Comparison of ENCODE assay signal across 8 cellular contexts in genomic region chr10:113853577-113854018, GRCh38. TPM values are rescaled to one million over a fixed set of nuclear protein-coding genes. Genes with fewer than 3 reads are reported as not detected.
DNase-seq lines count a peak whose midpoint lies in the region; ATAC-seq and TF ChIP-seq lines count a peak whose summit lies in the region.

No MANE protein-coding gene starts in this region.

- H3K27me3 Mint-ChIP-seq in CD4-positive, alpha-beta T cell, result no peaks in the 10 kb centered on the region
- H3K27me3 Mint-ChIP-seq in dendritic cell treated with granulocyte-macrophage colony-stimulating factor and Interleukin-4, amounts not matched to agents 40 ng/mL and 50 ng/mL, for 4 days, result no peaks in the 10 kb centered on the region

- H3K27me3 ChIP-seq in CD4-positive, alpha-beta T cell (ENCODE audit: control insufficient read depth, insufficient read depth, low read length), result no peaks in the 10 kb centered on the region
- no peaks in the 10 kb centered on the region for H3K27me3 ChIP-seq in MM.1S (replicated peaks; ENCODE audit: insufficient read depth, low read length)
- H3K27me3 ChIP-seq in muscle layer of colon (ENCODE audit: control insufficient read depth in 1 of 2, insufficient read depth in 2 of 2, low read length in 2 of 2), result no peaks in the 10 kb centered on the region

- H3K9me3 Mint-ChIP-seq in CD4-positive, alpha-beta T cell, result no peaks in the 10 kb centered on the region
- H3K9me3 Mint-ChIP-seq in dendritic cell treated with granulocyte-macrophage colony-stimulating factor and Interleukin-4, amounts not matched to agents 40 ng/mL and 50 ng/mL, for 4 days, result no peaks in the 10 kb centered on the region

- peaks cover 23% of the 10 kb centered on the region for H3K36me3 Mint-ChIP-seq in CD4-positive, alpha-beta T cell (ENCODE audit: low read depth)
- peaks cover 12% of the 10 kb centered on the region for H3K36me3 Mint-ChIP-seq in dendritic cell treated with granulocyte-macrophage colony-stimulating factor and Interleukin-4, amounts not matched to agents 40 ng/mL and 50 ng/mL, for 4 days (ENCODE audit: low read depth)

- peak overlapping the region; percentile 33 for H3K4me2 ChIP-seq in MM.1S (ENCODE audit: low read depth, low read length)

- no peaks in the 10 kb centered on the region for H3K9me3 ChIP-seq in CD4-positive, alpha-beta T cell (ENCODE audit: control insufficient read depth, low read length)
- H3K9me3 ChIP-seq in MM.1S (replicated peaks; ENCODE audit: insufficient read depth, low read length) (no peaks in the 10 kb centered on the region), muscle layer of colon (ENCODE audit: low read length) (no peaks in the 10 kb centered on the region)

- H3K9me2 ChIP-seq in MM.1S (replicated peaks; ENCODE audit: insufficient read depth, low read length), result no peaks in the 10 kb centered on the region

- H3K4me3 ChIP-seq in MM.1S (ENCODE audit: low read length) (peak overlapping the region; percentile 95), muscle layer of colon (ENCODE audit: low read depth in 1 of 2, low read length in 2 of 2) (peak overlapping the region; percentile 54 to 83)

- peak overlapping the region; percentile 97 for H2AFZ ChIP-seq in MM.1S (ENCODE audit: low read length)

- peaks cover 43% of the 10 kb centered on the region for H3K79me2 ChIP-seq in MM.1S (ENCODE audit: low read length)

- CTCF ChIA-PET in CD4-positive, alpha-beta T cell (lab: Charles Lee), result no interaction called here

- H3K4me3 Mint-ChIP-seq in CD4-positive, alpha-beta T cell, result peak overlapping the region; percentile 99
- peak overlapping the region; percentile 95 for H3K4me3 Mint-ChIP-seq in dendritic cell treated with granulocyte-macrophage colony-stimulating factor and Interleukin-4, amounts not matched to agents 40 ng/mL and 50 ng/mL, for 4 days

- H3K27ac ChIP-seq in CD4-positive, alpha-beta T cell (ENCODE audit: low read depth, low read length), result no peak overlapping the region
- H3K27ac ChIP-seq in MM.1S (ENCODE audit: low read length), result peak overlapping the region; percentile 72; the same call in 1 of the 2 replicates
- peak overlapping the region; percentile 95 for H3K27ac ChIP-seq in muscle layer of colon (ENCODE audit: low read depth, low read length)

- TF ChIP-seq CTCF in CD4-positive, alpha-beta T cell (IDR thresholded peaks at IDR 0.05), result no peak
- TF ChIP-seq CTCF in MM.1S (IDR thresholded peaks at IDR 0.05; ENCODE audit: low read length), result no peak

- no peak for ATAC-seq in CD4-positive, alpha-beta T cell (ENCODE audit: poor library complexity)
- no peak for ATAC-seq in GM21619 (IDR thresholded peaks at IDR 0.05; ENCODE audit: unreplicated experiment)
- no peak for ATAC-seq in HG03432 (IDR thresholded peaks at IDR 0.05; ENCODE audit: unreplicated experiment)

- DNase-seq in CD4-positive, alpha-beta T cell, result no peak
- DNase-seq in MM.1S, result no peak
- no peak for DNase-seq in ecto neural progenitor cell (ENCODE audit: low spot score)
- no peak for DNase-seq in RKO (ENCODE audit: low spot score)

- H3K4me1 Mint-ChIP-seq in CD4-positive, alpha-beta T cell (ENCODE audit: low read depth), result peaks cover 63% of the 10 kb centered on the region
- peaks cover 15% of the 10 kb centered on the region for H3K4me1 Mint-ChIP-seq in dendritic cell treated with granulocyte-macrophage colony-stimulating factor and Interleukin-4, amounts not matched to agents 40 ng/mL and 50 ng/mL, for 4 days (ENCODE audit: low read depth)

- peaks cover 7% of the 10 kb centered on the region for H3K4me1 ChIP-seq in MM.1S (ENCODE audit: low read length)
- peaks cover 26% of the 10 kb centered on the region for H3K4me1 ChIP-seq in muscle layer of colon (ENCODE audit: insufficient read depth, low read length)

- intact Hi-C loops in CD4-positive, alpha-beta T cell (cut with DNase I, micrococcal nuclease), result loop anchor here (5.0 to 10.0 kb wide), 2 partner anchors 109 to 169 kb away; no protein-coding TSS in a partner anchor
- intact Hi-C loops in dendritic cell treated with granulocyte-macrophage colony-stimulating factor and Interleukin-4, amounts not matched to agents 40 ng/mL and 50 ng/mL, for 4 days (cut with micrococcal nuclease), result loop anchor here (2.0 to 5.0 kb wide), 3 partner anchors 175 to 319 kb away; partner anchors contain the start of gene CASP7

- H4K20me1 ChIP-seq in MM.1S (ENCODE audit: insufficient read depth, low read length), result no peaks in the 10 kb centered on the region

- POLR2A ChIA-PET in CD4-positive, alpha-beta T cell (lab: Charles Lee), result interaction anchor here (1.4 kb wide), 1 partner anchor 108 kb away, joined by 5 read pairs; no protein-coding TSS in a partner anchor

- H3K36me3 ChIP-seq in MM.1S (replicated peaks; ENCODE audit: insufficient read depth, low read length) (no peaks in the 10 kb centered on the region), muscle layer of colon (ENCODE audit: insufficient read depth, low read length) (peaks cover 3% of the 10 kb centered on the region)

- peak overlapping the region; percentile 93; the same call in 1 of the 2 replicates for H3K9ac ChIP-seq in MM.1S (ENCODE audit: low read length)
- peak overlapping the region; percentile 75 for H3K9ac ChIP-seq in muscle layer of colon (ENCODE audit: low read length)

- no peaks in the 10 kb centered on the region for H3F3A ChIP-seq in MM.1S (ENCODE audit: insufficient read depth, low read length)

- H3K27ac Mint-ChIP-seq in CD4-positive, alpha-beta T cell, result peak overlapping the region; percentile 90
- H3K27ac Mint-ChIP-seq in dendritic cell treated with granulocyte-macrophage colony-stimulating factor and Interleukin-4, amounts not matched to agents 40 ng/mL and 50 ng/mL, for 4 days, result peak overlapping the region; percentile 98

RNA-seq across cellular contexts. Expression of gene DCLRE1A, which starts 0.3 kb away (rescaled TPM):
- total RNA-seq in CD4-positive, alpha-beta T cell, result under 1 TPM; 0.36 to 0.47 TPM

RNA-seq across cellular contexts. Expression of gene NHLRC2, which starts 0.9 kb away (rescaled TPM):
- 1 to 10 TPM; 4.6 TPM for total RNA-seq in CD4-positive, alpha-beta T cell
